Comparison of ENCODE assay signal across 8 cellular contexts in the genomic region with DNA sequence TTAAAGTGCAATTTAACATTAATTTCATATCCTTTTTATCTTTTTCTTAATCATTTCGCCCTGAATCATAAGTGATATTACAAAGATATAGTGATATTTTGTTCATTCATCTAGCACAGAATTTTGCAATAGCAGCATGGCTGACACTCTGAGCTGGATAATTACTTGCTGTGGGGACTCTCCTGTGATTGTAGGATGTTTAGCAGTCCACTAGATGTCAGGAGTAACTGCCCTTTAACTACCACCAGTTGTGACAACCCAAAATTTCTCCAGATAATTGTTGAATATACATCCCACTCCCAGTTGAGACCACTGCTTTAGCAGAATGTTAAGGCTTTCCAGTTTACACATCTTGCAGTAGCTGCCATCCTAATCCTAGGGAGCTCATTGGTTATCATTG.
DNase-seq lines count a peak whose midpoint lies in the region; ATAC-seq and TF ChIP-seq lines count a peak whose summit lies in the region.

No MANE protein-coding gene starts in this region.

- no peak overlapping the region for H2BK15ac ChIP-seq in neuronal stem cell (ENCODE audit: low read length)

- intact Hi-C loops in sciatic nerve (cut with DNase I) = no loop called here

- no peak overlapping the region for H2AFZ ChIP-seq in neuronal stem cell (ENCODE audit: low read length)

- no peak overlapping the region for H4K91ac ChIP-seq in neuronal stem cell (ENCODE audit: low read depth, low read length, poor library complexity)

- H2BK5ac ChIP-seq in neuronal stem cell (ENCODE audit: low read length) = no peak overlapping the region

- no peak overlapping the region for H3K27ac ChIP-seq in neuronal stem cell (replicated peaks; ENCODE audit: low read length)

- H3K4me2 ChIP-seq in neuronal stem cell (ENCODE audit: insufficient read depth, low read length, poor library complexity, severe bottlenecking) = no peak overlapping the region

- no peak overlapping the region for H2BK12ac ChIP-seq in neuronal stem cell (ENCODE audit: low read length)

- H3K36me3 ChIP-seq in neuronal stem cell (replicated peaks in 1 of 2; ENCODE audit: control insufficient read depth in 2 of 2, insufficient read depth in 2 of 2, low read length in 2 of 2) = no peaks in the 10 kb centered on the region

- no peak overlapping the region for H3K4me3 ChIP-seq in neuronal stem cell (ENCODE audit: low read length in 2 of 2)

- H3K9ac ChIP-seq in neuronal stem cell (ENCODE audit: low read depth, low read length, poor library complexity) = no peak overlapping the region

- no peak overlapping the region for H3K4ac ChIP-seq in neuronal stem cell (ENCODE audit: low read length)

- no peak overlapping the region for H3K23ac ChIP-seq in neuronal stem cell (ENCODE audit: low read depth, low read length, poor library complexity)

- no peak overlapping the region for H2BK120ac ChIP-seq in neuronal stem cell (ENCODE audit: low read depth, low read length)

- H4K8ac ChIP-seq in neuronal stem cell (ENCODE audit: low read depth, low read length) = no peak overlapping the region

- no peaks in the 10 kb centered on the region for H3K27me3 ChIP-seq in neuronal stem cell (ENCODE audit: control insufficient read depth in 3 of 3, insufficient read depth in 3 of 3, low read depth in 1 of 3, low read length in 3 of 3)

- no peak overlapping the region for H3K14ac ChIP-seq in neuronal stem cell (ENCODE audit: low read length)

- WGBS in neuronal stem cell (ENCODE audit: extremely low coverage in 2 of 2, insufficient read length in 2 of 2, insufficient replicate concordance in 1 of 2), 2 donors = no CpG with 5 or more reads among the region's 1 CpG

- H3K18ac ChIP-seq in neuronal stem cell (ENCODE audit: low read length) = no peak overlapping the region

- ATAC-seq in HG02981 (IDR thresholded peaks at IDR 0.05; ENCODE audit: unreplicated experiment) (peak; percentile 63), SK-N-SH treated with all-trans-retinoic acid at 6 μM for 48 hours (peak; percentile 64; the same call in 2 of the 3 replicates), sciatic nerve (peak; percentile 67)

- DNase-seq in NCI-H1436 (lab: John Stamatoyannopoulos, UW) (peak; percentile 9), NCI-H1436 treated with DMSO at 0.1 percent for 48 hours (lab: John Stamatoyannopoulos, UW) (no peak), fibroblast of the conjunctiva (ENCODE audit: low read depth) (peak; percentile 59), sciatic nerve (ENCODE audit: low spot score) (no peak), 8988T (no peak), neuronal stem cell (ENCODE audit: low spot score) (no peak)

- H3K4me1 ChIP-seq in neuronal stem cell (ENCODE audit: control insufficient read depth in 2 of 2, insufficient read depth in 1 of 2, low read depth in 1 of 2, low read length in 2 of 2) = no peaks in the 10 kb centered on the region

- no peak overlapping the region for H2AK5ac ChIP-seq in neuronal stem cell (ENCODE audit: low read depth, low read length)

- H3K9me3 ChIP-seq in neuronal stem cell (replicated peaks in 1 of 2; ENCODE audit: control insufficient read depth in 2 of 2, insufficient read depth in 1 of 2, low read depth in 1 of 2, low read length in 2 of 2) = no peaks in the 10 kb centered on the region

- no peaks in the 10 kb centered on the region for H3K79me1 ChIP-seq in neuronal stem cell (ENCODE audit: low read depth, low read length)

TF ChIP-seq in SK-N-SH treated with all-trans-retinoic acid at 6 μM for 48 hours, 23 proteins besides CTCF, POLR2A, EP300 and RAD21:
- TF ChIP-seq, protein P1, sequence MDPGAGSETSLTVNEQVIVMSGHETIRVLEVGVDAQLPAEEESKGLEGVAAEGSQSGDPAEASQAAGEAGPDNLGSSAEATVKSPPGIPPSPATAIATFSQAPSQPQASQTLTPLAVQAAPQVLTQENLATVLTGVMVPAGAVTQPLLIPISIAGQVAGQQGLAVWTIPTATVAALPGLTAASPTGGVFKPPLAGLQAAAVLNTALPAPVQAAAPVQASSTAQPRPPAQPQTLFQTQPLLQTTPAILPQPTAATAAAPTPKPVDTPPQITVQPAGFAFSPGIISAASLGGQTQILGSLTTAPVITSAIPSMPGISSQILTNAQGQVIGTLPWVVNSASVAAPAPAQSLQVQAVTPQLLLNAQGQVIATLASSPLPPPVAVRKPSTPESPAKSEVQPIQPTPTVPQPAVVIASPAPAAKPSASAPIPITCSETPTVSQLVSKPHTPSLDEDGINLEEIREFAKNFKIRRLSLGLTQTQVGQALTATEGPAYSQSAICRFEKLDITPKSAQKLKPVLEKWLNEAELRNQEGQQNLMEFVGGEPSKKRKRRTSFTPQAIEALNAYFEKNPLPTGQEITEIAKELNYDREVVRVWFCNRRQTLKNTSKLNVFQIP (CRISPR knock-in tag; IDR thresholded peaks at IDR 0.05; ENCODE audit: borderline replicate concordance, low read depth) = no peak
- no peak for TF ChIP-seq RARB (CRISPR knock-in tag; IDR thresholded peaks at IDR 0.05)
- TF ChIP-seq CSDC2 (CRISPR knock-in tag; IDR thresholded peaks at IDR 0.05) = no peak
- no peak for TF ChIP-seq ZNF565 (CRISPR knock-in tag; conservative IDR thresholded peaks at IDR 0.05; ENCODE audit: low read depth)
- no peak for TF ChIP-seq ZNF70 (CRISPR knock-in tag; IDR thresholded peaks at IDR 0.05)
- TF ChIP-seq OSR1 (CRISPR knock-in tag; IDR thresholded peaks at IDR 0.05) = no peak
- TF ChIP-seq, protein P2, sequence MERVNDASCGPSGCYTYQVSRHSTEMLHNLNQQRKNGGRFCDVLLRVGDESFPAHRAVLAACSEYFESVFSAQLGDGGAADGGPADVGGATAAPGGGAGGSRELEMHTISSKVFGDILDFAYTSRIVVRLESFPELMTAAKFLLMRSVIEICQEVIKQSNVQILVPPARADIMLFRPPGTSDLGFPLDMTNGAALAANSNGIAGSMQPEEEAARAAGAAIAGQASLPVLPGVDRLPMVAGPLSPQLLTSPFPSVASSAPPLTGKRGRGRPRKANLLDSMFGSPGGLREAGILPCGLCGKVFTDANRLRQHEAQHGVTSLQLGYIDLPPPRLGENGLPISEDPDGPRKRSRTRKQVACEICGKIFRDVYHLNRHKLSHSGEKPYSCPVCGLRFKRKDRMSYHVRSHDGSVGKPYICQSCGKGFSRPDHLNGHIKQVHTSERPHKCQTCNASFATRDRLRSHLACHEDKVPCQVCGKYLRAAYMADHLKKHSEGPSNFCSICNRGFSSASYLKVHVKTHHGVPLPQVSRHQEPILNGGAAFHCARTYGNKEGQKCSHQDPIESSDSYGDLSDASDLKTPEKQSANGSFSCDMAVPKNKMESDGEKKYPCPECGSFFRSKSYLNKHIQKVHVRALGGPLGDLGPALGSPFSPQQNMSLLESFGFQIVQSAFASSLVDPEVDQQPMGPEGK (CRISPR knock-in tag; IDR thresholded peaks at IDR 0.05; ENCODE audit: borderline replicate concordance) = no peak
- TF ChIP-seq, protein P3, sequence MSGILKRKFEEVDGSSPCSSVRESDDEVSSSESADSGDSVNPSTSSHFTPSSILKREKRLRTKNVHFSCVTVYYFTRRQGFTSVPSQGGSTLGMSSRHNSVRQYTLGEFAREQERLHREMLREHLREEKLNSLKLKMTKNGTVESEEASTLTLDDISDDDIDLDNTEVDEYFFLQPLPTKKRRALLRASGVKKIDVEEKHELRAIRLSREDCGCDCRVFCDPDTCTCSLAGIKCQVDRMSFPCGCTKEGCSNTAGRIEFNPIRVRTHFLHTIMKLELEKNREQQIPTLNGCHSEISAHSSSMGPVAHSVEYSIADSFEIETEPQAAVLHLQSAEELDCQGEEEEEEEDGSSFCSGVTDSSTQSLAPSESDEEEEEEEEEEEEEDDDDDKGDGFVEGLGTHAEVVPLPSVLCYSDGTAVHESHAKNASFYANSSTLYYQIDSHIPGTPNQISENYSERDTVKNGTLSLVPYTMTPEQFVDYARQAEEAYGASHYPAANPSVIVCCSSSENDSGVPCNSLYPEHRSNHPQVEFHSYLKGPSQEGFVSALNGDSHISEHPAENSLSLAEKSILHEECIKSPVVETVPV (CRISPR knock-in tag; IDR thresholded peaks at IDR 0.05) = no peak
- no peak for TF ChIP-seq ZNF8 (CRISPR knock-in tag; IDR thresholded peaks at IDR 0.05)
- no peak for TF ChIP-seq SNAI2 (CRISPR knock-in tag; IDR thresholded peaks at IDR 0.05)
- TF ChIP-seq ZFP30 (CRISPR knock-in tag; IDR thresholded peaks at IDR 0.05) = no peak
- TF ChIP-seq PPARA (CRISPR knock-in tag; IDR thresholded peaks at IDR 0.05; ENCODE audit: borderline replicate concordance) = no peak

Comparison
In these comparisons a context has a peak if more than half of its experiments do, and no peak if none do; other contexts are left out.
1. DNase-seq: peak in NCI-H1436 (single experiment) and fibroblast of the conjunctiva (single experiment); none in NCI-H1436 treated with DMSO at 0.1 percent for 48 hours (single experiment), sciatic nerve (single experiment), 8988T (single experiment) and neuronal stem cell (single experiment).
2. Peak in every context shown above with its lines, with median percentiles within 50 percentile points of each other: ATAC-seq.